Comparison of ENCODE assay signal across 24 cellular contexts in the genomic region with DNA sequence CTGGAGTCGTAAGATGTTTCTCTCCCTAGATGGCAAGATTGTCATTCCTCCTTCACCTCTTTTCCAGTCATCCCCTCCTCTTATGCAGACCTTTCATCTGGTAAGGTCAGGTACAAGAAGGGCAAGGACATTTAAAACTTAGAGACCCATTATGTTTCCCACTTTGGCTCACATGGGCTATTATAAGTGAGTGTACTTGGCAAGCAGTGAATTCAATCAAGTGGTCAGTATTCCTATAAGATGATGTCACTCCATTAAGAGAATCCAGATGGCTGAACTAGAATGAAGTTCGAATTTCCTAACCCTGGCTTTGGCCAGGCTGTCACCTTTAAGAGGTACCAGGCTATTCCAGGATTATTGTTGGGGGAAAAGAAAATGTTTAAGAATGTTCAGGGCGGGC. TPM values are rescaled to one million over a fixed set of nuclear protein-coding genes. Genes with fewer than 3 reads are reported as not detected.
DNase-seq lines count a peak whose midpoint lies in the region; FAIRE-seq and TF ChIP-seq lines count a peak whose summit lies in the region.
"Had no signal": no experiment of that assay in that cellular context is flagged by ENCODE, and none has a peak within 500 bp of the region (broad histone marks: within the 10 kb centered on the region; RNA-seq: fewer than 3 reads in every experiment).

No MANE protein-coding gene starts in this region.

- DNase-seq in AG04450 (ENCODE audit: low read depth, low spot score) (peak; percentile 24), GM03348 (ENCODE audit: low spot score) (peak; percentile 80), amniotic epithelial cell (ENCODE audit: low read depth) (peak; percentile 30), fibroblast of villous mesenchyme (ENCODE audit: low read depth) (peak; percentile 39), NCI-H524 (lab: John Stamatoyannopoulos, UW) (no peak), frontal cortex (ENCODE audit: low spot score in 2 of 2) (no peak), immature natural killer cell (no peak), HT-29 (ENCODE audit: low spot score) (no peak)
- DNase-seq: ACHN; activated CD4-positive, CD25-positive, alpha-beta regulatory T cell treated with anti-CD3 and anti-CD28 coated beads, Interleukin-2, amount 50 U/mL, for 72 hours; activated naive CD8-positive, alpha-beta T cell treated with anti-CD3 and anti-CD28 coated beads, Interleukin-2, amount 50 U/mL, for 24 hours; caudate nucleus; esophagus squamous epithelium; left colon; NCI-H1048; NCI-H526 treated with DMSO at 0.1 percent for 48 hours; nucleus accumbens; PC-9; right cardiac atrium; stimulated activated naive CD4-positive, alpha-beta T cell; T1000 had no signal

- no peaks in the 10 kb centered on the region for H3K27me3 ChIP-seq in AG04450 (ENCODE audit: control insufficient read depth, insufficient read depth, low read length)
- H3K27me3 ChIP-seq: esophagus squamous epithelium, tibial nerve had no signal

- peak overlapping the region; percentile 31 for H3K27ac ChIP-seq in AG04450 (ENCODE audit: low read depth, low read length)
- H3K27ac ChIP-seq: esophagus squamous epithelium, PC-9, tibial nerve had no signal

- FAIRE-seq in frontal cortex (lab: Jason Lieb, UNC): no peak
- FAIRE-seq: G401.6, GM12891 had no signal

- H3K9me3 ChIP-seq in AG04450 (ENCODE audit: control insufficient read depth, insufficient read depth, low read length): no peaks in the 10 kb centered on the region
- H3K9me3 ChIP-seq: esophagus squamous epithelium, tibial nerve had no signal

- peaks cover 26 to 50% of the 10 kb centered on the region in 2 donors for H3K4me1 Mint-ChIP-seq in immature natural killer cell

- CTCF ChIA-PET in AG04450 (lab: Charles Lee): interaction anchor here (1.0 kb wide), 1 partner anchor 48 kb away, joined by 3 read pairs; no protein-coding TSS in a partner anchor

- no peak for TF ChIP-seq CTCF in AG04450 (IDR thresholded peaks at IDR 0.05; ENCODE audit: low read depth, low read length)
- TF ChIP-seq CTCF in fibroblast of villous mesenchyme (IDR thresholded peaks at IDR 0.05; ENCODE audit: insufficient read depth, low read depth, low read length): no peak

- no peak overlapping the region for H3K27ac Mint-ChIP-seq in immature natural killer cell
- H3K27ac Mint-ChIP-seq: activated naive CD8-positive, alpha-beta T cell treated with anti-CD3 and anti-CD28 coated beads, Interleukin-2, amount 50 U/mL, for 24 hours had no signal

- H3K4me3 ChIP-seq in AG04450 (ENCODE audit: low read depth, low read length) (no peak overlapping the region), fibroblast of villous mesenchyme (ENCODE audit: low read depth, low read length) (no peak overlapping the region)
- H3K4me3 ChIP-seq: esophagus squamous epithelium, PC-9, tibial nerve had no signal

- no peak overlapping the region for H3K4me3 Mint-ChIP-seq in immature natural killer cell
- H3K4me3 Mint-ChIP-seq: activated naive CD8-positive, alpha-beta T cell treated with anti-CD3 and anti-CD28 coated beads, Interleukin-2, amount 50 U/mL, for 24 hours had no signal

- H3K9me3 Mint-ChIP-seq in immature natural killer cell: no peaks in the 10 kb centered on the region
- H3K9me3 Mint-ChIP-seq: activated naive CD8-positive, alpha-beta T cell treated with anti-CD3 and anti-CD28 coated beads, Interleukin-2, amount 50 U/mL, for 24 hours had no signal

- H3K36me3 Mint-ChIP-seq in immature natural killer cell: peaks cover 0 to 6% (median 4%) of the 10 kb centered on the region in 3 donors

- POLR2A ChIA-PET in AG04450 (lab: Yijun Ruan, JAX): no interaction called here

- H3K27me3 Mint-ChIP-seq in immature natural killer cell (ENCODE audit: low read depth in 3 of 3): no peaks in the 10 kb centered on the region
- H3K27me3 Mint-ChIP-seq: activated naive CD8-positive, alpha-beta T cell treated with anti-CD3 and anti-CD28 coated beads, Interleukin-2, amount 50 U/mL, for 24 hours had no signal

RNA-seq across cellular contexts. Expression of gene ZNF131, which starts 32.2 kb away (rescaled TPM):
- 30.4 and 42.5 TPM in 2 replicates for polyA plus RNA-seq in AG04450 (2011; rRNA removed)
- 32.5 and 37.4 TPM in 2 replicates for polyA minus RNA-seq in AG04450 (2011; rRNA and poly(A)+ RNA removed)
- total RNA-seq in fibroblast of villous mesenchyme: 37.0 and 41.5 TPM in 2 replicates
- total RNA-seq in frontal cortex: 80.7 TPM
- polyA plus RNA-seq in immature natural killer cell: 10 to 100 TPM; 30.3 to 49.6 (median 33.8) TPM
- 31.8 and 35.5 TPM in 2 replicates for total RNA-seq in HT-29 (2014; rRNA removed; shearing (Covaris generic))

RNA-seq across cellular contexts. Expression of gene NIM1K, which starts 39.1 kb away (rescaled TPM):
- 0.72 and 0.83 TPM in 2 replicates for polyA plus RNA-seq in AG04450 (2011; rRNA removed)
- 1.1 and 1.2 TPM in 2 replicates for polyA minus RNA-seq in AG04450 (2011; rRNA and poly(A)+ RNA removed)
- under 0.01 and 0.43 TPM in 2 replicates for total RNA-seq in fibroblast of villous mesenchyme
- total RNA-seq in frontal cortex: 8.2 TPM
- under 1 TPM in 1 of 3 donors, not detected in 2; 0.25 TPM for polyA plus RNA-seq in immature natural killer cell
- not detected in 2 replicates for total RNA-seq in HT-29 (2014; rRNA removed; shearing (Covaris generic))

Comparison
In these comparisons a context has a peak if more than half of its experiments do, and no peak if none do; other contexts are left out.
1. DNase-seq: peak in AG04450 (single experiment), GM03348 (single experiment), amniotic epithelial cell (single experiment) and fibroblast of villous mesenchyme (single experiment); none in NCI-H524 (0 of 2), frontal cortex (0 of 2), immature natural killer cell (0 of 3) and HT-29 (single experiment).